Comparison of ENCODE assay signal across 9 cellular contexts in the genomic region with DNA sequence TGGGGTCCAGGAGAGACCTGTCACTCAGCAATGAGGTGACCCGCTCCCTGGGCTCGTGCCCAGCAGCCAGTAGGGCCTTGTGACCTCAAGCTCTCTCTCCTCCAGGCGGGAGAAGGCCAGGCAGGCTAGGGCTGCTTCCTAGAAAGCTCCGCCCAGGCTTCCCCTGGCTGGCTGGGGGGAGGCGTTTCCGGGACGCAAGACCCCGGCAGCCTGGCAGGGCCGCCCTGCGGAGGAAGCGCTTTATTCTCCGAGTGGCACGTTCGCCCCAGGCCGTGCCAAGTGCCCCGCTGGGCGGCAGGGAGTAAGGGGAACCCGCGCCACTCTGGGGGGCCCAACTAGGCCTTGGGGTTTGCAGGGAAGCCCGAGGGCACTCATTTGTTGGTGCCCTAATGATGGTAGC. TPM values are rescaled to one million over a fixed set of nuclear protein-coding genes. Genes with fewer than 3 reads are reported as not detected.
DNase-seq lines count a peak whose midpoint lies in the region; ATAC-seq and TF ChIP-seq lines count a peak whose summit lies in the region.
"Had no signal": no experiment of that assay in that cellular context is flagged by ENCODE, and none has a peak within 500 bp of the region (broad histone marks: within the 10 kb centered on the region; RNA-seq: fewer than 3 reads in every experiment).

No MANE protein-coding gene starts in this region.

- H3K27me3 ChIP-seq in GM23338 (ENCODE audit: insufficient read depth) (no peaks in the 10 kb centered on the region), right cardiac atrium (ENCODE audit: control insufficient read depth, insufficient read depth) (no peaks in the 10 kb centered on the region), gastrocnemius medialis (no peaks in the 10 kb centered on the region)

- in situ Hi-C loops in gastrocnemius medialis (cut with MboI; ENCODE audit: low sequenced_read_pairs in 4 of 4): no loop called here

- ATAC-seq in GM23338 (peak; percentile 93), right cardiac atrium (peak; percentile 87 to 93), gastrocnemius medialis (peak; percentile 37 to 43)

- H3K27ac ChIP-seq in GM23338 (ENCODE audit: low read depth) (no peak overlapping the region), right cardiac atrium (ENCODE audit: low read length) (peak overlapping the region; percentile 85), gastrocnemius medialis (peak overlapping the region in 3 of 4 donors; percentile 26 to 64 (median 54))
- H3K27ac ChIP-seq: neutrophil had no signal

- H3K4me1 Mint-ChIP-seq in GM23338: peaks cover 4% of the 10 kb centered on the region; the same call in 1 of the 3 replicates
- peaks cover 16% of the 10 kb centered on the region for H3K4me1 Mint-ChIP-seq in activated naive CD8-positive, alpha-beta T cell treated with anti-CD3 and anti-CD28 coated beads for 36 hours

- TF ChIP-seq POLR2A in gastrocnemius medialis (IDR thresholded peaks at IDR 0.05): peak in 1 of 2 donors; percentile 9

- H3K4me1 ChIP-seq in GM23338 (ENCODE audit: insufficient read depth) (no peaks in the 10 kb centered on the region), right cardiac atrium (ENCODE audit: control insufficient read depth, insufficient read depth, low read length) (peaks cover 27% of the 10 kb centered on the region), gastrocnemius medialis (peaks cover 0 to 19% of the 10 kb centered on the region in 2 donors)

- H3K27me3 Mint-ChIP-seq in GM23338 (ENCODE audit: insufficient read depth, low read depth, poor library complexity): no peaks in the 10 kb centered on the region
- peaks cover 4% of the 10 kb centered on the region for H3K27me3 Mint-ChIP-seq in activated naive CD8-positive, alpha-beta T cell treated with anti-CD3 and anti-CD28 coated beads for 36 hours

- H4K20me1 ChIP-seq in GM23338 (replicated peaks; ENCODE audit: insufficient read depth): no peaks in the 10 kb centered on the region

- DNase-seq in GM23338 (ENCODE audit: low spot score) (peak; percentile 74), right cardiac atrium (peak; percentile 85 to 93 (median 92)), gastrocnemius medialis (peak in 1 of 2 donors; percentile 30), SHP77 treated with DMSO at 0.1 percent for 48 hours (lab: John Stamatoyannopoulos, UW) (no peak), NCI-H2107 treated with DMSO at 0.1 percent for 48 hours (lab: John Stamatoyannopoulos, UW; ENCODE audit: unreplicated experiment) (no peak), glomerular visceral epithelial cell (ENCODE audit: extremely low spot score) (no peak), NCI-H2081 (lab: John Stamatoyannopoulos, UW) (no peak)
- DNase-seq in activated naive CD8-positive, alpha-beta T cell treated with anti-CD3 and anti-CD28 coated beads for 36 hours: peak; percentile 51

- no peak overlapping the region for H3K4me3 ChIP-seq in GM23338
- H3K4me3 ChIP-seq in right cardiac atrium (ENCODE audit: low read length): no peak overlapping the region
- no peak overlapping the region for H3K4me3 ChIP-seq in gastrocnemius medialis

- no peaks in the 10 kb centered on the region for H3K36me3 Mint-ChIP-seq in GM23338 (ENCODE audit: low read depth)
- no peaks in the 10 kb centered on the region for H3K36me3 Mint-ChIP-seq in activated naive CD8-positive, alpha-beta T cell treated with anti-CD3 and anti-CD28 coated beads for 36 hours

- H3K9me2 ChIP-seq in GM23338 (ENCODE audit: insufficient read depth): 0 out of 2 replicates have a peak, but pooled peaks cover 6% of the 10 kb centered on the region

- H3F3A ChIP-seq in GM23338 (replicated peaks; ENCODE audit: low read depth): no peaks in the 10 kb centered on the region

- H3K9me3 ChIP-seq in right cardiac atrium (ENCODE audit: control insufficient read depth, low read length) (no peaks in the 10 kb centered on the region), gastrocnemius medialis (no peaks in the 10 kb centered on the region)
- H3K9me3 ChIP-seq: neutrophil had no signal

- 14% methylated on average over 20 of the region's 20 CpGs for WGBS in right cardiac atrium

- no peaks in the 10 kb centered on the region for H3K79me2 ChIP-seq in GM23338 (replicated peaks; ENCODE audit: insufficient read depth)

- no peaks in the 10 kb centered on the region; the same call in 2 of the 3 replicates for H3K9me3 Mint-ChIP-seq in GM23338
- no peaks in the 10 kb centered on the region for H3K9me3 Mint-ChIP-seq in activated naive CD8-positive, alpha-beta T cell treated with anti-CD3 and anti-CD28 coated beads for 36 hours

- TF ChIP-seq CTCF in GM23338 (conservative IDR thresholded peaks at IDR 0.05; ENCODE audit: low read depth in 2 of 2) (no peak), gastrocnemius medialis (IDR thresholded peaks at IDR 0.05 in 4 of 5, conservative IDR thresholded peaks at IDR 0.05 in 1 of 5) (no peak)

- H3K36me3 ChIP-seq in GM23338 (ENCODE audit: insufficient read depth) (no peaks in the 10 kb centered on the region), gastrocnemius medialis (no peaks in the 10 kb centered on the region)
- H3K36me3 ChIP-seq: neutrophil had no signal

- peak overlapping the region; percentile 80 for H2AFZ ChIP-seq in GM23338

- no peak overlapping the region for H3K4me2 ChIP-seq in GM23338

- no peak overlapping the region for H3K4me3 Mint-ChIP-seq in GM23338
- H3K4me3 Mint-ChIP-seq in activated naive CD8-positive, alpha-beta T cell treated with anti-CD3 and anti-CD28 coated beads for 36 hours: no peak overlapping the region

- H3K27ac Mint-ChIP-seq in GM23338: no peak overlapping the region
- H3K27ac Mint-ChIP-seq in activated naive CD8-positive, alpha-beta T cell treated with anti-CD3 and anti-CD28 coated beads for 36 hours: no peak overlapping the region

- intact Hi-C loops in right cardiac atrium (cut with DNase I) (no loop called here), gastrocnemius medialis (cut with DNase I; ENCODE audit: low total_unique reads) (no loop called here)

TF ChIP-seq in GM23338, 12 proteins besides CTCF, POLR2A, EP300 and RAD21 (continues in another document):
- TF ChIP-seq EZH2phosphoT487 (IDR thresholded peaks at IDR 0.05; ENCODE audit: unreplicated experiment): no peak
- TF ChIP-seq JUNB (IDR thresholded peaks at IDR 0.05; ENCODE audit: unreplicated experiment): no peak
- TF ChIP-seq REST (IDR thresholded peaks at IDR 0.05; ENCODE audit: unreplicated experiment): no peak
- no peak for TF ChIP-seq NANOG (IDR thresholded peaks at IDR 0.05; ENCODE audit: borderline replicate concordance)
- no peak for TF ChIP-seq ZNF331 (CRISPR knock-in tag; IDR thresholded peaks at IDR 0.05; ENCODE audit: low read depth)
- no peak for TF ChIP-seq CREB1 (CRISPR knock-in tag; IDR thresholded peaks at IDR 0.05; ENCODE audit: low read depth)
- TF ChIP-seq POLR2AphosphoS5 (IDR thresholded peaks at IDR 0.05; ENCODE audit: low read depth): no peak

RNA-seq across cellular contexts. Expression of gene EPAS1, which starts 21.2 kb away (rescaled TPM):
- 5.4 and 5.7 TPM in 2 replicates for total RNA-seq in GM23338 (2014; rRNA removed; shearing (Covaris generic))
- polyA plus RNA-seq in GM23338 (2016; fragmentation: Nextera tagmentation; extraction: Ambion mirVana): 0.52 and 0.68 TPM in 2 replicates
- total RNA-seq in activated naive CD8-positive, alpha-beta T cell treated with anti-CD3 and anti-CD28 coated beads for 36 hours: 1 to 10 TPM in 1 of 2 experiments, under 1 TPM in 1; 0.78 to 1.5 TPM
- total RNA-seq in right cardiac atrium: 100 to 1,000 TPM; 210 to 340 (median 268) TPM
- polyA plus RNA-seq in right cardiac atrium: 149 TPM
- total RNA-seq in gastrocnemius medialis: 10 to 100 TPM; 61.5 to 95.1 (median 90.0) TPM

Comparison
In these comparisons a context has a peak if more than half of its experiments do, and no peak if none do; other contexts are left out.
1. ATAC-seq: peak in every context shown above with its lines; median percentile 93 in GM23338; 90 in right cardiac atrium; 40 in gastrocnemius medialis.
2. DNase-seq: peak in GM23338 (single experiment), activated naive CD8-positive, alpha-beta T cell treated with anti-CD3 and anti-CD28 coated beads for 36 hours (single experiment) and right cardiac atrium (3 of 3); none in SHP77 treated with DMSO at 0.1 percent for 48 hours (single experiment), NCI-H2107 treated with DMSO at 0.1 percent for 48 hours (single experiment), glomerular visceral epithelial cell (single experiment) and NCI-H2081 (0 of 2).